1 cellular context compared by ENCODE assay signal in genomic region chr5:55456216-55456895, GRCh38.
TF ChIP-seq lines count a peak whose summit lies in the region.

No MANE protein-coding gene starts in this region.

TF ChIP-seq in IMR-90, 13 proteins besides CTCF, POLR2A, EP300 and RAD21 (continued from another document):
- TF ChIP-seq USF2 (IDR thresholded peaks at IDR 0.05; ENCODE audit: low read depth, low read length) (no peak), SMC3 (IDR thresholded peaks at IDR 0.05; ENCODE audit: low read depth, low read length) (no peak)
